1 cellular context compared by ENCODE assay signal in the genomic region with DNA sequence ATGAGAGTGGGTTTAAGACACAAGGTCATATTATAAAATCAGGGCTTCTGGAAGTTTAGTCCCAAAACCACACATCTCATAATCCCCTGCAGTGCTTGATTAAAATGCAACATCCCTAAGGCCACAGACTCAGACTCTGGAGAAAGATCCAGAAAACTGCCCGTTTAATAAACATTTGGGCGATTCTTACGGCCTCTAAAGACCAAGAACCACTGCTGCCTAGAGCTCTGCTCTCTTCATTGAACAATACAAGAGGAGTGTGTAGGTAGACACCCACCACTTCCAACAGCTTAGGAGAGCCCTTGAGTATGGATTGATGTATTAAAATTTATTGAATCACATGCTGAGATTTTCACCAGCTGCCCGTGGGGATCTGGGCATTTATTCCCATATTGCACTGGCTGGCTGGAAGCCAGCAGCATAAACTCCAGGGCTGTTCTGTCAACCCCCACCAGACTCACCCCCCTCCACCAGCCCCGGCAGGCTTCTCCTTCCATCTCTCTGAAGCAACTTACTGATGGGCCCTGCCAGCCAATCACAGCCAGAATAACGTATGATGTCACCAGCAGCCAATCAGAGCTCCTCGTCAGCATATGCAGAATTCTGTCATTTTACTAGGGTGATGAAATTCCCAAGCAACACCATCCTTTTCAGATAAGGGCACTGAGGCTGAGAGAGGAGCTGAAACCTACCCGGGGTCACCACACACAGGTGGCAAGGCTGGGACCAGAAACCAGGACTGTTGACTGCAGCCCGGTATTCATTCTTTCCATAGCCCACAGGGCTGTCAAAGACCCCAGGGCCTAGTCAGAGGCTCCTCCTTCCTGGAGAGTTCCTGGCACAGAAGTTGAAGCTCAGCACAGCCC.
A peak's percentile ranks its signal among the peaks of the same experiment; 100 is the strongest.
TF ChIP-seq lines count a peak whose summit lies in the region.

No MANE protein-coding gene starts in this region.

TF ChIP-seq in H1, 55 proteins besides CTCF, POLR2A, EP300 and RAD21:
- TF ChIP-seq TBP (IDR thresholded peaks at IDR 0.05; ENCODE audit: low read depth, low read length) (peak; percentile 48; the same call in 1 of the 2 replicates), JUND (IDR thresholded peaks at IDR 0.05; ENCODE audit: low read length) (peak; percentile 49; the same call in 1 of the 2 replicates), CEBPB (IDR thresholded peaks at IDR 0.05; ENCODE audit: low read depth, low read length) (peak; percentile 94), MAFK (IDR thresholded peaks at IDR 0.05; ENCODE audit: low read depth, low read length) (no peak), SRF (IDR thresholded peaks at IDR 0.05; ENCODE audit: low read depth, low read length) (no peak), POU5F1 (IDR thresholded peaks at IDR 0.05; ENCODE audit: low read depth, low read length) (no peak)
- TF ChIP-seq, protein P1, sequence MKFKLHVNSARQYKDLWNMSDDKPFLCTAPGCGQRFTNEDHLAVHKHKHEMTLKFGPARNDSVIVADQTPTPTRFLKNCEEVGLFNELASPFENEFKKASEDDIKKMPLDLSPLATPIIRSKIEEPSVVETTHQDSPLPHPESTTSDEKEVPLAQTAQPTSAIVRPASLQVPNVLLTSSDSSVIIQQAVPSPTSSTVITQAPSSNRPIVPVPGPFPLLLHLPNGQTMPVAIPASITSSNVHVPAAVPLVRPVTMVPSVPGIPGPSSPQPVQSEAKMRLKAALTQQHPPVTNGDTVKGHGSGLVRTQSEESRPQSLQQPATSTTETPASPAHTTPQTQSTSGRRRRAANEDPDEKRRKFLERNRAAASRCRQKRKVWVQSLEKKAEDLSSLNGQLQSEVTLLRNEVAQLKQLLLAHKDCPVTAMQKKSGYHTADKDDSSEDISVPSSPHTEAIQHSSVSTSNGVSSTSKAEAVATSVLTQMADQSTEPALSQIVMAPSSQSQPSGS (IDR thresholded peaks at IDR 0.05; ENCODE audit: low read length), result peak; percentile 99
TF ChIP-seq in H1: peak in this region for 4.
